8 cellular contexts compared by ENCODE assay signal in genomic region chr1:27099154-27099903, GRCh38. TPM values are rescaled to one million over a fixed set of nuclear protein-coding genes. Genes with fewer than 3 reads are reported as not detected.
A peak's percentile ranks its signal among the peaks of the same experiment; 100 is the strongest.
DNase-seq lines count a peak whose midpoint lies in the region; ATAC-seq, FAIRE-seq and TF ChIP-seq lines count a peak whose summit lies in the region.

No MANE protein-coding gene starts in this region.

- peaks cover 5% of the 10 kb centered on the region for H3K36me3 Mint-ChIP-seq in CD4-positive, alpha-beta T cell (ENCODE audit: low read depth)

- peak overlapping the region; percentile 5; the same call in 1 of the 2 replicates for H3K9ac ChIP-seq in HepG2 (ENCODE audit: insufficient read depth, low read depth, low read length)

- H4K20me1 ChIP-seq in HepG2 (ENCODE audit: insufficient read depth, low read length), result no peaks in the 10 kb centered on the region

- in situ Hi-C loops in HepG2 (cut with HindIII; ENCODE audit: extremely low pct_ligation_motif_present, low pct_unique_long_range_greater_than_20kb), result loop anchor here (5.0 kb wide), 2 partner anchors 52 to 132 kb away; no protein-coding TSS in a partner anchor

- H3K27me3 ChIP-seq in breast epithelium (no peaks in the 10 kb centered on the region), HepG2 (ENCODE audit: control insufficient read depth in 1 of 2, insufficient read depth in 2 of 2, low read length in 2 of 2) (peaks cover 0 to 10% of the 10 kb centered on the region in 2 experiments; a peak in 2 of 5 replicates)
- no peaks in the 10 kb centered on the region for H3K27me3 ChIP-seq in CD4-positive, alpha-beta T cell (ENCODE audit: control insufficient read depth, insufficient read depth, low read length)

- H3K4me1 ChIP-seq in breast epithelium (peaks cover 16 to 24% of the 10 kb centered on the region in 2 donors), HepG2 (ENCODE audit: insufficient read depth, low read length) (peaks cover 29% of the 10 kb centered on the region)

- TF ChIP-seq POLR2A in breast epithelium (IDR thresholded peaks at IDR 0.05), result no peak
- no peak for TF ChIP-seq POLR2A in HepG2 (IDR thresholded peaks at IDR 0.05; ENCODE audit: insufficient read depth in 1 of 2, low read depth in 2 of 2, low read length in 2 of 2)

- H2AFZ ChIP-seq in HepG2 (ENCODE audit: low read length), result no peak overlapping the region

- TF ChIP-seq CTCF in breast epithelium (IDR thresholded peaks at IDR 0.05) (no peak), HepG2 (CRISPR knock-in tag; IDR thresholded peaks at IDR 0.05) (peak; percentile 21; the same call in 1 of the 2 replicates)
- no peak for TF ChIP-seq CTCF in CD4-positive, alpha-beta T cell (IDR thresholded peaks at IDR 0.05)

- H3K27ac ChIP-seq in breast epithelium (peak overlapping the region; percentile 90 to 96), HepG2 (ENCODE audit: extremely low read length, insufficient read depth, low read length) (no peak overlapping the region), temporal lobe (ENCODE audit: low read depth, low read length) (peak overlapping the region; percentile 52)
- H3K27ac ChIP-seq in CD4-positive, alpha-beta T cell (ENCODE audit: low read depth, low read length), result no peak overlapping the region

- H3K9me3 ChIP-seq in breast epithelium, result no peaks in the 10 kb centered on the region
- no peaks in the 10 kb centered on the region for H3K9me3 ChIP-seq in HepG2 (ENCODE audit: low read length)
- no peaks in the 10 kb centered on the region for H3K9me3 ChIP-seq in CD4-positive, alpha-beta T cell (ENCODE audit: control insufficient read depth, low read length)

- CTCF ChIA-PET in HepG2 (lab: Yijun Ruan, JAX; ENCODE audit: low intra/inter-chr PET ratio, low total read pairs), result interaction anchor here (1.5 kb wide), 1 partner anchor 55 kb away, joined by 4 read pairs; no protein-coding TSS in a partner anchor
- CTCF ChIA-PET in CD4-positive, alpha-beta T cell (lab: Charles Lee), result interaction anchor here (0.6 to 1.0 kb wide), 2 partner anchors 53 to 55 kb away, joined by 3 to 7 read pairs; no protein-coding TSS in a partner anchor

- POLR2A ChIA-PET in HepG2 (lab: Yijun Ruan, JAX), result interaction anchor here (1.1 to 1.6 kb wide), 4 partner anchors 37 to 55 kb away, joined by 3 to 5 read pairs (median 4); partner anchors contain the start of gene SLC9A1
- POLR2A ChIA-PET in CD4-positive, alpha-beta T cell (lab: Charles Lee), result no interaction called here

- BruUV-seq in HepG2 (replicated peaks; lab: Mats Ljungman, UMichigan), result no TSS peak

- H3K4me2 ChIP-seq in HepG2 (ENCODE audit: low read depth, low read length), result peak overlapping the region; percentile 64

- DNase-seq in DMS53 (lab: John Stamatoyannopoulos, UW), result peak; percentile 87
- peak; percentile 48 for DNase-seq in HCEC 1CT
- DNase-seq in NCI-H82 treated with DMSO at 0.1 percent for 48 hours (lab: John Stamatoyannopoulos, UW; ENCODE audit: unreplicated experiment), result peak; percentile 81
- DNase-seq in breast epithelium (ENCODE audit: low spot score in 2 of 2), result peak in 1 of 2 donors; percentile 51
- DNase-seq in HepG2 (ENCODE audit: low spot score), result peak; percentile 55
- DNase-seq in CD4-positive, alpha-beta T cell, result no peak

- H3K36me3 ChIP-seq in breast epithelium (no peaks in the 10 kb centered on the region), HepG2 (replicated peaks in 1 of 2; ENCODE audit: control insufficient read depth in 1 of 2, insufficient read depth in 2 of 2, low read length in 2 of 2) (no peaks in the 10 kb centered on the region)

- no peaks in the 10 kb centered on the region for H3K79me2 ChIP-seq in HepG2 (ENCODE audit: insufficient read depth, low read length)

- no peak for FAIRE-seq in HepG2 (lab: Jason Lieb, UNC)

- no peaks in the 10 kb centered on the region for H3K9me3 Mint-ChIP-seq in CD4-positive, alpha-beta T cell

- ATAC-seq in HepG2 (peak; percentile 57), HG02763 (IDR thresholded peaks at IDR 0.05; ENCODE audit: unreplicated experiment) (no peak)
- no peak for ATAC-seq in CD4-positive, alpha-beta T cell (ENCODE audit: poor library complexity)

- H3K4me3 Mint-ChIP-seq in CD4-positive, alpha-beta T cell, result no peak overlapping the region

- no peak for TF ChIP-seq EP300 in HepG2 (IDR thresholded peaks at IDR 0.05; ENCODE audit: low read depth in 2 of 2, low read length in 2 of 2)
- TF ChIP-seq EP300 in HepG2 (CRISPR knock-in tag; IDR thresholded peaks at IDR 0.05; ENCODE audit: borderline replicate concordance), result no peak

- TF ChIP-seq RAD21 in HepG2 (CRISPR knock-in tag; IDR thresholded peaks at IDR 0.05), result no peak

- intact Hi-C loops in breast epithelium (cut with DNase I; ENCODE audit: low total_unique reads), result loop anchor here (5.0 kb wide), 1 partner anchor 52 kb away; no protein-coding TSS in a partner anchor
- intact Hi-C loops in HepG2 (cut with micrococcal nuclease; ENCODE audit: unreplicated experiment), result loop anchor here (10.0 kb wide), 1 partner anchor 135 kb away; the partner anchor contains the start of gene KDF1
- intact Hi-C loops in CD4-positive, alpha-beta T cell (cut with DNase I, micrococcal nuclease), result no loop called here

- H3K27ac Mint-ChIP-seq in CD4-positive, alpha-beta T cell, result no peak overlapping the region

- WGBS in HepG2 (ENCODE audit: low lambda C conversion rate), result 5% methylated on average over 6 of the region's 10 CpGs

- H3K27me3 Mint-ChIP-seq in CD4-positive, alpha-beta T cell, result no peaks in the 10 kb centered on the region

- H3K4me1 Mint-ChIP-seq in CD4-positive, alpha-beta T cell (ENCODE audit: low read depth), result no peaks in the 10 kb centered on the region

- H3K4me3 ChIP-seq in breast epithelium, result peak overlapping the region in 1 of 3 donors; percentile 8
- peak overlapping the region; percentile 13 to 43 (median 16); a peak in 3 of 6 replicates for H3K4me3 ChIP-seq in HepG2 (replicated peaks in 1 of 3; ENCODE audit: insufficient read depth in 1 of 3, low read depth in 2 of 3, low read length in 3 of 3)

TF ChIP-seq in HepG2, 621 proteins besides CTCF, POLR2A, EP300 and RAD21 (continues in another document):
- TF ChIP-seq ZNF557 (CRISPR knock-in tag; IDR thresholded peaks at IDR 0.05) (no peak), REXO4 (CRISPR knock-in tag; IDR thresholded peaks at IDR 0.05; ENCODE audit: borderline replicate concordance) (no peak), ZNF264 (CRISPR knock-in tag; IDR thresholded peaks at IDR 0.05) (no peak), RFX5 (IDR thresholded peaks at IDR 0.05; ENCODE audit: low read depth, low read length) (peak; percentile 67), SIX1 (CRISPR knock-in tag; IDR thresholded peaks at IDR 0.05; ENCODE audit: borderline replicate concordance) (no peak), TOPORS (CRISPR knock-in tag; IDR thresholded peaks at IDR 0.05) (no peak)
- TF ChIP-seq, protein P1, sequence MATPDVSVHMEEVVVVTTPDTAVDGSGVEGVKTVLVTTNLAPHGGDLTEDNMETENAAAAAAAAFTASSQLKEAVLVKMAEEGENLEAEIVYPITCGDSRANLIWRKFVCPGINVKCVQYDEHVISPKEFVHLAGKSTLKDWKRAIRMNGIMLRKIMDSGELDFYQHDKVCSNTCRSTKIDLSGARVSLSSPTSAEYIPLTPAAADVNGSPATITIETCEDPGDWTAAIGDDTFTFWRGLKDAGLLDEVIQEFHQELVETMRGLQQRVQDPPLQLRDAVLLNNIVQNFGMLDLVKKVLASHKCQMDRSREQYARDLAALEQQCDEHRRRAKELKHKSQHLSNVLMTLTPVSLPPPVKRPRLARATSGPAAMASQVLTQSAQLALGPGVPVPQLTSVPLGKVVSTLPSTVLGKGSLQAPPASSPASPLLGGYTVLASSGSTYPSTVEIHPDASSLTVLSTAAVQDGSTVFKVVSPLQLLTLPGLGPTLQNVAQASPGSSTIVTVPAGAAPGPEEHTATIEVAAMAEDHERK (CRISPR knock-in tag; IDR thresholded peaks at IDR 0.05; ENCODE audit: low read depth), result no peak
- TF ChIP-seq, protein P2, sequence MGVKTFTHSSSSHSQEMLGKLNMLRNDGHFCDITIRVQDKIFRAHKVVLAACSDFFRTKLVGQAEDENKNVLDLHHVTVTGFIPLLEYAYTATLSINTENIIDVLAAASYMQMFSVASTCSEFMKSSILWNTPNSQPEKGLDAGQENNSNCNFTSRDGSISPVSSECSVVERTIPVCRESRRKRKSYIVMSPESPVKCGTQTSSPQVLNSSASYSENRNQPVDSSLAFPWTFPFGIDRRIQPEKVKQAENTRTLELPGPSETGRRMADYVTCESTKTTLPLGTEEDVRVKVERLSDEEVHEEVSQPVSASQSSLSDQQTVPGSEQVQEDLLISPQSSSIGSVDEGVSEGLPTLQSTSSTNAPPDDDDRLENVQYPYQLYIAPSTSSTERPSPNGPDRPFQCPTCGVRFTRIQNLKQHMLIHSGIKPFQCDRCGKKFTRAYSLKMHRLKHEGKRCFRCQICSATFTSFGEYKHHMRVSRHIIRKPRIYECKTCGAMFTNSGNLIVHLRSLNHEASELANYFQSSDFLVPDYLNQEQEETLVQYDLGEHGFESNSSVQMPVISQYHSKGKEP (CRISPR knock-in tag; IDR thresholded peaks at IDR 0.05), result no peak

RNA-seq across cellular contexts. Expression of gene SLC9A1, which starts 55.6 kb away (rescaled TPM):
- 10 to 100 TPM in 2 of 3 donors, 1 to 10 TPM in 1; 6.1 to 14.2 (median 13.8) TPM for total RNA-seq in breast epithelium
- 2.7 and 2.9 TPM in 2 replicates for total RNA-seq in HepG2 (2016; rRNA removed; fragmentation: Illumina TruSeq; extraction: Trizol)
- total RNA-seq in HepG2 (2016; cell fraction: cytosol; rRNA removed; fragmentation: Illumina TruSeq; extraction: Trizol; ENCODE audit: low read depth), result 1.8 and 2.1 TPM in 2 replicates
- total RNA-seq in HepG2 (2016; cell fraction: insoluble cytoplasmic fraction; rRNA removed; fragmentation: Illumina TruSeq; extraction: Trizol), result 1.6 and 2.5 TPM in 2 replicates
- 3.1 and 3.8 TPM in 2 replicates for total RNA-seq in HepG2 (2016; cell fraction: membrane; rRNA removed; fragmentation: Illumina TruSeq; extraction: Trizol)
- 3.9 and 5.2 TPM in 2 replicates for total RNA-seq in HepG2 (2016; cell fraction: nucleus; rRNA removed; fragmentation: Illumina TruSeq; extraction: Trizol)
- 1.4 and 1.7 TPM in 2 replicates for polyA plus RNA-seq in HepG2 (2011; rRNA removed)
- polyA plus RNA-seq in HepG2 (2011; cell fraction: cytosol; rRNA removed), result 1.0 and 2.7 TPM in 2 replicates
- 5.0 and 5.3 TPM in 2 replicates for polyA plus RNA-seq in HepG2 (2011; cell fraction: nucleus; rRNA removed)
- 4.8 and 6.7 TPM in 2 replicates for polyA plus RNA-seq in HepG2 (2012)
- polyA plus RNA-seq in HepG2 (2016; cell fraction: cytosol; fragmentation: Illumina TruSeq; extraction: Trizol; ENCODE audit: low read depth), result 0.97 and 1.3 TPM in 2 replicates
- polyA plus RNA-seq in HepG2 (2016; cell fraction: insoluble cytoplasmic fraction; fragmentation: Illumina TruSeq; extraction: Trizol; ENCODE audit: low read depth), result 2.6 and 5.0 TPM in 2 replicates
- polyA plus RNA-seq in HepG2 (2016; cell fraction: membrane; fragmentation: Illumina TruSeq; extraction: Trizol; ENCODE audit: low read depth), result 2.2 and 2.7 TPM in 2 replicates
- polyA plus RNA-seq in HepG2 (2016; cell fraction: nucleus; fragmentation: Illumina TruSeq; extraction: Trizol; ENCODE audit: insufficient read depth, low read depth), result 11.1 and 12.2 TPM in 2 replicates
- polyA minus RNA-seq in HepG2 (2011; rRNA and poly(A)+ RNA removed; ENCODE audit: low replicate concordance), result 5.1 and 11.1 TPM in 2 replicates
- 1.7 and 4.4 TPM in 2 replicates for polyA minus RNA-seq in HepG2 (2011; cell fraction: cytosol; rRNA and poly(A)+ RNA removed)
- polyA minus RNA-seq in HepG2 (2011; cell fraction: nucleus; rRNA and poly(A)+ RNA removed), result 3.1 and 3.2 TPM in 2 replicates
- total RNA-seq in temporal lobe, result 2.5 TPM
- total RNA-seq in CD4-positive, alpha-beta T cell, result 10 to 100 TPM; 14.2 to 19.0 TPM

Comparison
In these comparisons a context has a peak if more than half of its experiments do, and no peak if none do; other contexts are left out.
1. DNase-seq: peak in DMS53 (single experiment), HCEC 1CT (single experiment), NCI-H82 treated with DMSO at 0.1 percent for 48 hours (single experiment) and HepG2 (single experiment); none in CD4-positive, alpha-beta T cell (0 of 10).
2. H3K27ac ChIP-seq: peak in breast epithelium (2 of 2) and temporal lobe (single experiment); none in HepG2 (single experiment) and CD4-positive, alpha-beta T cell (single experiment).
3. intact Hi-C loops: an anchor here in breast epithelium (5.0 kb wide) and HepG2 (10.0 kb wide); none called in CD4-positive, alpha-beta T cell.